ENCODE assay signal across 1 cellular context in the genomic region with DNA sequence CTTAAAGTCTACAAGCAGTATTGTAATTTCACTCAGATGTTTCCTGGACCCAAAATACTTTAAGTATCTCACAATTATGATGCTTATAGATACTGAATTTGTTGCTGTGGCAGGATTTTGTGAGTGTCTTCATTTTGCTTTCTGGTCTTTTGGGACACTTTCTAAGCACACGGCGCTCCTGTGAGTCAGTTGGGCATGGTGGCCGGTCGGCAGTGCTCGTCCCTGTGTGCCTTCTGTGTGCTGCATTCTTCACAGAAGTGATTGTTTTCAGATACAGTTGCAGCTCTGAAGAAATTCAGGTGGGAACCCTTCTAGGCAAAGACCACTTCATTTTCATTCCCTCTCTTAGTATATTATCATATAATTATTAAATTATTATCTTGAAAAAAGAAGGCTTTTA.
TF ChIP-seq lines count a peak whose summit lies in the region.

No MANE protein-coding gene starts in this region.

TF ChIP-seq in SK-N-SH, 30 proteins besides CTCF, POLR2A, EP300 and RAD21 (continued from another document):
- TF ChIP-seq, protein P1, sequence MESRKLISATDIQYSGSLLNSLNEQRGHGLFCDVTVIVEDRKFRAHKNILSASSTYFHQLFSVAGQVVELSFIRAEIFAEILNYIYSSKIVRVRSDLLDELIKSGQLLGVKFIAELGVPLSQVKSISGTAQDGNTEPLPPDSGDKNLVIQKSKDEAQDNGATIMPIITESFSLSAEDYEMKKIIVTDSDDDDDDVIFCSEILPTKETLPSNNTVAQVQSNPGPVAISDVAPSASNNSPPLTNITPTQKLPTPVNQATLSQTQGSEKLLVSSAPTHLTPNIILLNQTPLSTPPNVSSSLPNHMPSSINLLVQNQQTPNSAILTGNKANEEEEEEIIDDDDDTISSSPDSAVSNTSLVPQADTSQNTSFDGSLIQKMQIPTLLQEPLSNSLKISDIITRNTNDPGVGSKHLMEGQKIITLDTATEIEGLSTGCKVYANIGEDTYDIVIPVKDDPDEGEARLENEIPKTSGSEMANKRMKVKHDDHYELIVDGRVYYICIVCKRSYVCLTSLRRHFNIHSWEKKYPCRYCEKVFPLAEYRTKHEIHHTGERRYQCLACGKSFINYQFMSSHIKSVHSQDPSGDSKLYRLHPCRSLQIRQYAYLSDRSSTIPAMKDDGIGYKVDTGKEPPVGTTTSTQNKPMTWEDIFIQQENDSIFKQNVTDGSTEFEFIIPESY (IDR thresholded peaks at IDR 0.05; ENCODE audit: borderline replicate concordance, low read depth), result no peak
- no peak for TF ChIP-seq NRF1 (IDR thresholded peaks at IDR 0.05; ENCODE audit: low read depth, low read length)
